Comparison of ENCODE assay signal across 10 cellular contexts in the genomic region with DNA sequence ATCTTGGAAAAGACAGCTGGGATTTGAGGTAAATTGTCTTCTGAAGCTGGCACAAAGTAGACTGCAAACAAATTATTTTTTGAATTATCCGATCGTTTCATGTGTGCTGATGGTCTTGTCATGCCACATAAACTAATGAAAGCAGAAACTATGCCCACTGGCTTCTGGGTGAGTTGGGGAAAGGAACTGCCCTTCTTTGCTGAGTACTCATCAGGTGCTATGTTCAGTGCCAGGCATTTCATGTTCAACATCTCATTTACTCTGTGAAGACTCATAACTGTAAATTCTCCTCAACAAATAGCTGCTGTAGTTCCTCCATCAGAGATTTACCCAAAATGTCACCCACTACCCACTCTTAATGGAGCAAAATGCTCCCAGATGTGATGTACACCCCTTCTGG. TPM values are rescaled to one million over a fixed set of nuclear protein-coding genes. Genes with fewer than 3 reads are reported as not detected.
DNase-seq lines count a peak whose midpoint lies in the region; ATAC-seq and TF ChIP-seq lines count a peak whose summit lies in the region.
"Had no signal": no experiment of that assay in that cellular context is flagged by ENCODE, and none has a peak within 500 bp of the region (broad histone marks: within the 10 kb centered on the region; RNA-seq: fewer than 3 reads in every experiment).

No MANE protein-coding gene starts in this region.

- ATAC-seq in activated CD8-positive, alpha-beta T cell treated with anti-CD3 and anti-CD28 coated beads for 36 hours = no peak
- no peak for ATAC-seq in GM18861 (IDR thresholded peaks at IDR 0.05; ENCODE audit: unreplicated experiment)

- no peak for DNase-seq in T-helper 2 cell treated with Interferon-gamma antibody and Interleukin-4, amounts not matched to agents 5 μg/mL and 100 μg/mL, for 36 hours (ENCODE audit: low spot score)
- no peak for DNase-seq in T-helper 2 cell
- DNase-seq in activated CD8-positive, alpha-beta T cell treated with anti-CD3 and anti-CD28 coated beads for 36 hours = no peak
- no peak for DNase-seq in globus pallidus (ENCODE audit: low spot score)
- no peak for DNase-seq in ACHN
- DNase-seq: activated CD4-positive, alpha-beta T cell treated with anti-CD3 and anti-CD28 coated beads, Interleukin-2, amount 50 U/mL, for 4 hours; AML-193 had no signal

- intact Hi-C loops in activated CD8-positive, alpha-beta T cell treated with anti-CD3 and anti-CD28 coated beads for 36 hours (cut with micrococcal nuclease) = no loop called here

- peak overlapping the region; percentile 95 for H3K4me3 Mint-ChIP-seq in T-helper 2 cell treated with Interferon-gamma antibody and Interleukin-4, amounts not matched to agents 5 μg/mL and 100 μg/mL, for 36 hours
- peak overlapping the region; percentile 91 for H3K4me3 Mint-ChIP-seq in activated CD8-positive, alpha-beta T cell treated with anti-CD3 and anti-CD28 coated beads for 36 hours

- H3K9me3 ChIP-seq in iPS-20b (ENCODE audit: insufficient read depth, low read depth, low read length) = no peaks in the 10 kb centered on the region
- H3K9me3 ChIP-seq in stomach smooth muscle (ENCODE audit: control insufficient read depth in 2 of 2, low read length in 2 of 2) = no peaks in the 10 kb centered on the region

- H3K4me1 Mint-ChIP-seq in T-helper 2 cell treated with Interferon-gamma antibody and Interleukin-4, amounts not matched to agents 5 μg/mL and 100 μg/mL, for 36 hours (ENCODE audit: low read depth) = peaks cover 25% of the 10 kb centered on the region
- peaks cover 38% of the 10 kb centered on the region for H3K4me1 Mint-ChIP-seq in activated CD8-positive, alpha-beta T cell treated with anti-CD3 and anti-CD28 coated beads for 36 hours (ENCODE audit: low read depth)

- peaks cover 2% of the 10 kb centered on the region; the same call in 1 of the 2 replicates for H3K36me3 ChIP-seq in iPS-20b (ENCODE audit: insufficient read depth, low read depth, low read length)
- no peaks in the 10 kb centered on the region for H3K36me3 ChIP-seq in stomach smooth muscle (ENCODE audit: control insufficient read depth in 2 of 2, insufficient read depth in 2 of 2, low read length in 2 of 2)

- H3K4me3 ChIP-seq in iPS-20b (ENCODE audit: low read length) = peak overlapping the region; percentile 98
- peak overlapping the region; percentile 98 to 99 for H3K4me3 ChIP-seq in stomach smooth muscle (ENCODE audit: low read length in 2 of 2)

- CTCF ChIA-PET in activated CD8-positive, alpha-beta T cell treated with anti-CD3 and anti-CD28 coated beads for 36 hours (lab: Charles Lee) = interaction anchor here (1.2 to 4.5 kb wide), 4 partner anchors 19 to 90 kb away, joined by 3 to 27 read pairs (median 4); a partner anchor contains a TSS

- no peak for TF ChIP-seq CTCF in activated CD8-positive, alpha-beta T cell treated with anti-CD3 and anti-CD28 coated beads for 36 hours (IDR thresholded peaks at IDR 0.05)

- H3K9ac ChIP-seq in iPS-20b (ENCODE audit: low read depth, low read length) = peak overlapping the region; percentile 93; the same call in 1 of the 2 replicates
- H3K9ac ChIP-seq in stomach smooth muscle (ENCODE audit: low read length in 2 of 2) = peak overlapping the region; percentile 82 to 85

- POLR2A ChIA-PET in activated CD8-positive, alpha-beta T cell treated with anti-CD3 and anti-CD28 coated beads for 36 hours (lab: Charles Lee) = interaction anchor here (0.6 to 2.1 kb wide), 2 partner anchors 9 to 35 kb away, joined by 4 to 5 read pairs; no protein-coding TSS in a partner anchor

- no peak overlapping the region for H3K27ac Mint-ChIP-seq in T-helper 2 cell treated with Interferon-gamma antibody and Interleukin-4, amounts not matched to agents 5 μg/mL and 100 μg/mL, for 36 hours
- H3K27ac Mint-ChIP-seq in activated CD8-positive, alpha-beta T cell treated with anti-CD3 and anti-CD28 coated beads for 36 hours = peak overlapping the region; percentile 85

- no peak overlapping the region for H3K27ac ChIP-seq in iPS-20b (ENCODE audit: low read length)
- no peak overlapping the region for H3K27ac ChIP-seq in stomach smooth muscle (ENCODE audit: low read length)

- H3K27me3 Mint-ChIP-seq in T-helper 2 cell treated with Interferon-gamma antibody and Interleukin-4, amounts not matched to agents 5 μg/mL and 100 μg/mL, for 36 hours (ENCODE audit: low read depth) = no peaks in the 10 kb centered on the region
- H3K27me3 Mint-ChIP-seq in activated CD8-positive, alpha-beta T cell treated with anti-CD3 and anti-CD28 coated beads for 36 hours = peaks cover 2% of the 10 kb centered on the region

- H3K4me1 ChIP-seq in iPS-20b (ENCODE audit: insufficient read depth, low read length) = peaks cover 22% of the 10 kb centered on the region
- peaks cover 17% of the 10 kb centered on the region for H3K4me1 ChIP-seq in stomach smooth muscle (ENCODE audit: control insufficient read depth, insufficient read depth, low read length)

- H3K27me3 ChIP-seq in iPS-20b (ENCODE audit: insufficient read depth, low read length) (no peaks in the 10 kb centered on the region), stomach smooth muscle (ENCODE audit: control insufficient read depth in 1 of 2, insufficient read depth in 2 of 2, low read length in 2 of 2) (no peaks in the 10 kb centered on the region)

- in situ Hi-C loops in ACHN (cut with HindIII; ENCODE audit: low pct_ligation_motif_present, low pct_unique_long_range_greater_than_20kb, low sequenced_read_pairs) = no loop called here

- H3K36me3 Mint-ChIP-seq in T-helper 2 cell treated with Interferon-gamma antibody and Interleukin-4, amounts not matched to agents 5 μg/mL and 100 μg/mL, for 36 hours (ENCODE audit: low read depth) = peaks cover 9% of the 10 kb centered on the region
- peaks cover 33% of the 10 kb centered on the region for H3K36me3 Mint-ChIP-seq in activated CD8-positive, alpha-beta T cell treated with anti-CD3 and anti-CD28 coated beads for 36 hours (ENCODE audit: low read depth)

- no peaks in the 10 kb centered on the region for H3K9me3 Mint-ChIP-seq in T-helper 2 cell treated with Interferon-gamma antibody and Interleukin-4, amounts not matched to agents 5 μg/mL and 100 μg/mL, for 36 hours
- no peaks in the 10 kb centered on the region for H3K9me3 Mint-ChIP-seq in activated CD8-positive, alpha-beta T cell treated with anti-CD3 and anti-CD28 coated beads for 36 hours

RNA-seq across cellular contexts. Expression of a gene that starts 1.2 kb away (rescaled TPM):
- 10 to 100 TPM; 34.2 to 34.5 TPM for total RNA-seq in activated CD8-positive, alpha-beta T cell treated with anti-CD3 and anti-CD28 coated beads for 36 hours

RNA-seq across cellular contexts. Expression of a gene that starts 19.6 kb away (rescaled TPM):
- total RNA-seq in activated CD8-positive, alpha-beta T cell treated with anti-CD3 and anti-CD28 coated beads for 36 hours = under 1 TPM; 0.13 to 0.20 TPM
